In genomic region chr22:27494821-27495220, GRCh38 we compare ENCODE assay signal across 23 cellular contexts.
"Had no signal": no experiment of that assay in that cellular context is flagged by ENCODE, and none has a peak within 500 bp of the region (broad histone marks: within the 10 kb centered on the region; RNA-seq: fewer than 3 reads in every experiment).

No MANE protein-coding gene starts in this region.

- H3K27me3 ChIP-seq: cardiac muscle cell, colonic mucosa, tibial nerve, vagina had no signal

- H3K9me3 ChIP-seq: colonic mucosa, vagina had no signal

- H3K36me3 Mint-ChIP-seq: activated CD4-positive, alpha-beta memory T cell treated with anti-CD3 and anti-CD28 coated beads for 36 hours; activated CD8-positive, alpha-beta memory T cell treated with anti-CD3 and anti-CD28 coated beads, Interleukin-2, amount 10 ng/mL, durations not matched to agents 7 days and 5 days; immature natural killer cell had no signal

- ATAC-seq: activated CD8-positive, alpha-beta memory T cell treated with anti-CD3 and anti-CD28 coated beads, Interleukin-2, amount 10 ng/mL, durations not matched to agents 7 days and 5 days; activated T-cell treated with anti-CD3 and anti-CD28 coated beads, Interleukin-2, amount 50 U/mL, for 4 hours; left cardiac atrium; right cardiac atrium had no signal

- DNase-seq: activated CD4-positive, alpha-beta memory T cell treated with anti-CD3 and anti-CD28 coated beads for 36 hours; activated CD8-positive, alpha-beta memory T cell treated with anti-CD3 and anti-CD28 coated beads, Interleukin-2, amount 10 ng/mL, durations not matched to agents 7 days and 5 days; activated effector memory CD4-positive, alpha-beta T cell treated with Interleukin-2 at 50 U/mL for 16 hours; activated naive CD4-positive, alpha-beta T cell treated with anti-CD3 and anti-CD28 coated beads, Interleukin-2, amount 50 U/mL, for 16 hours; activated T-cell treated with anti-CD3 and anti-CD28 coated beads, Interleukin-2, amount 50 U/mL, for 4 hours; colonic mucosa; effector CD4-positive, alpha-beta T cell; foreskin fibroblast; hypothalamus; immature natural killer cell; left cardiac atrium; right cardiac atrium; stimulated activated CD4-positive, alpha-beta T cell treated with anti-CD3 and anti-CD28 coated beads, Interleukin-4, amount 100 ng/mL, for 24 hours; stimulated activated naive CD4-positive, alpha-beta T cell; substantia nigra; T-helper 1 cell; T1000 had no signal

- H3K4me1 ChIP-seq: tibial nerve, vagina had no signal

- H3K27ac ChIP-seq: cardiac muscle cell, colonic mucosa, skin epidermis, tibial nerve, vagina, VCaP had no signal

- H3K4me3 ChIP-seq: cardiac muscle cell, colonic mucosa, lung, skin epidermis, tibial nerve, vagina had no signal

- H3K36me3 ChIP-seq: cardiac muscle cell, colonic mucosa, tibial nerve, vagina had no signal

- H3K27ac Mint-ChIP-seq: activated CD4-positive, alpha-beta memory T cell treated with anti-CD3 and anti-CD28 coated beads for 36 hours; activated CD8-positive, alpha-beta memory T cell treated with anti-CD3 and anti-CD28 coated beads, Interleukin-2, amount 10 ng/mL, durations not matched to agents 7 days and 5 days; immature natural killer cell had no signal

- H3K4me1 Mint-ChIP-seq: activated CD8-positive, alpha-beta memory T cell treated with anti-CD3 and anti-CD28 coated beads, Interleukin-2, amount 10 ng/mL, durations not matched to agents 7 days and 5 days; immature natural killer cell had no signal

- H3K4me3 Mint-ChIP-seq: activated CD4-positive, alpha-beta memory T cell treated with anti-CD3 and anti-CD28 coated beads for 36 hours; activated CD8-positive, alpha-beta memory T cell treated with anti-CD3 and anti-CD28 coated beads, Interleukin-2, amount 10 ng/mL, durations not matched to agents 7 days and 5 days; activated T-cell treated with anti-CD3 and anti-CD28 coated beads, Interleukin-2, amount 50 U/mL, for 4 hours; immature natural killer cell had no signal

- H3K27me3 Mint-ChIP-seq: activated CD4-positive, alpha-beta memory T cell treated with anti-CD3 and anti-CD28 coated beads for 36 hours; activated CD8-positive, alpha-beta memory T cell treated with anti-CD3 and anti-CD28 coated beads, Interleukin-2, amount 10 ng/mL, durations not matched to agents 7 days and 5 days had no signal
